In genomic region chr15:84911879-84912660, GRCh38 we compare ENCODE assay signal across 1 cellular context.
TF ChIP-seq lines count a peak whose summit lies in the region.

No MANE protein-coding gene starts in this region.

TF ChIP-seq in K562, 482 proteins besides CTCF, POLR2A, EP300 and RAD21 (continued from another document):
- TF ChIP-seq, protein P1, sequence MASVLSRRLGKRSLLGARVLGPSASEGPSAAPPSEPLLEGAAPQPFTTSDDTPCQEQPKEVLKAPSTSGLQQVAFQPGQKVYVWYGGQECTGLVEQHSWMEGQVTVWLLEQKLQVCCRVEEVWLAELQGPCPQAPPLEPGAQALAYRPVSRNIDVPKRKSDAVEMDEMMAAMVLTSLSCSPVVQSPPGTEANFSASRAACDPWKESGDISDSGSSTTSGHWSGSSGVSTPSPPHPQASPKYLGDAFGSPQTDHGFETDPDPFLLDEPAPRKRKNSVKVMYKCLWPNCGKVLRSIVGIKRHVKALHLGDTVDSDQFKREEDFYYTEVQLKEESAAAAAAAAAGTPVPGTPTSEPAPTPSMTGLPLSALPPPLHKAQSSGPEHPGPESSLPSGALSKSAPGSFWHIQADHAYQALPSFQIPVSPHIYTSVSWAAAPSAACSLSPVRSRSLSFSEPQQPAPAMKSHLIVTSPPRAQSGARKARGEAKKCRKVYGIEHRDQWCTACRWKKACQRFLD (CRISPR knock-in tag; IDR thresholded peaks at IDR 0.05), result no peak
- TF ChIP-seq HDAC3 (IDR thresholded peaks at IDR 0.05; ENCODE audit: borderline replicate concordance, partially characterized antibody) (no peak), BCOR (IDR thresholded peaks at IDR 0.05) (no peak), ATF7 (IDR thresholded peaks at IDR 0.05) (peak; percentile 32; the same call in 1 of the 2 replicates), GATA2 (CRISPR knock-in tag; IDR thresholded peaks at IDR 0.05) (no peak), GABPB2 (CRISPR knock-in tag; conservative IDR thresholded peaks at IDR 0.05) (no peak), ELF4 (CRISPR knock-in tag; IDR thresholded peaks at IDR 0.05) (no peak), GATAD2B (IDR thresholded peaks at IDR 0.05; ENCODE audit: borderline replicate concordance) (no peak), FOXJ3 (CRISPR knock-in tag; IDR thresholded peaks at IDR 0.05) (no peak), CBFB (CRISPR knock-in tag; IDR thresholded peaks at IDR 0.05) (no peak), ARNT (IDR thresholded peaks at IDR 0.05) (no peak), ZNF124 (CRISPR knock-in tag; IDR thresholded peaks at IDR 0.05) (no peak), NONO (IDR thresholded peaks at IDR 0.05; ENCODE audit: low read depth in 2 of 2, low read length in 1 of 2) (no peak), RBFOX2 (IDR thresholded peaks at IDR 0.05; ENCODE audit: low read depth, low read length) (no peak), NFATC3 (IDR thresholded peaks at IDR 0.05) (no peak), ZFP1 (CRISPR knock-in tag; IDR thresholded peaks at IDR 0.05) (no peak), POLR2H (tag; IDR thresholded peaks at IDR 0.05; ENCODE audit: low read depth) (no peak), PTBP1 (IDR thresholded peaks at IDR 0.05; ENCODE audit: low read depth, low read length) (no peak), HNRNPL (IDR thresholded peaks at IDR 0.05; ENCODE audit: low read depth, low read length) (no peak), GTF2B (IDR thresholded peaks at IDR 0.05; ENCODE audit: extremely low read depth, insufficient read length) (no peak), NFIX (CRISPR knock-in tag; IDR thresholded peaks at IDR 0.05; ENCODE audit: low read depth) (no peak), MITF (IDR thresholded peaks at IDR 0.05) (no peak), BRD9 (IDR thresholded peaks at IDR 0.05; ENCODE audit: low read depth, partially characterized antibody) (no peak), E2F8 (IDR thresholded peaks at IDR 0.05; ENCODE audit: low read depth, partially characterized antibody) (no peak), JUN (IDR thresholded peaks at IDR 0.05; ENCODE audit: borderline replicate concordance, low read depth, low read length) (0 out of 2 replicates have a peak, but pooled peaks have one; percentile 8), JUN (CRISPR knock-in tag; IDR thresholded peaks at IDR 0.05; ENCODE audit: borderline replicate concordance) (no peak), ZKSCAN1 (IDR thresholded peaks at IDR 0.05; ENCODE audit: low read depth, low read length) (no peak), HNRNPH1 (optimal IDR thresholded peaks at IDR 0.05; ENCODE audit: low read depth, low read length) (no peak), CTBP1 (IDR thresholded peaks at IDR 0.05; ENCODE audit: borderline replicate concordance) (no peak), ZNF512 (tag; IDR thresholded peaks at IDR 0.05) (no peak), LCOR (CRISPR knock-in tag; IDR thresholded peaks at IDR 0.05) (no peak), FOS (IDR thresholded peaks at IDR 0.05; ENCODE audit: extremely low read depth, insufficient read length) (no peak), FOSL1 (tag; conservative IDR thresholded peaks at IDR 0.05) (peak; percentile 70), CXXC5 (CRISPR knock-in tag; IDR thresholded peaks at IDR 0.05) (no peak)
- TF ChIP-seq, protein P2, sequence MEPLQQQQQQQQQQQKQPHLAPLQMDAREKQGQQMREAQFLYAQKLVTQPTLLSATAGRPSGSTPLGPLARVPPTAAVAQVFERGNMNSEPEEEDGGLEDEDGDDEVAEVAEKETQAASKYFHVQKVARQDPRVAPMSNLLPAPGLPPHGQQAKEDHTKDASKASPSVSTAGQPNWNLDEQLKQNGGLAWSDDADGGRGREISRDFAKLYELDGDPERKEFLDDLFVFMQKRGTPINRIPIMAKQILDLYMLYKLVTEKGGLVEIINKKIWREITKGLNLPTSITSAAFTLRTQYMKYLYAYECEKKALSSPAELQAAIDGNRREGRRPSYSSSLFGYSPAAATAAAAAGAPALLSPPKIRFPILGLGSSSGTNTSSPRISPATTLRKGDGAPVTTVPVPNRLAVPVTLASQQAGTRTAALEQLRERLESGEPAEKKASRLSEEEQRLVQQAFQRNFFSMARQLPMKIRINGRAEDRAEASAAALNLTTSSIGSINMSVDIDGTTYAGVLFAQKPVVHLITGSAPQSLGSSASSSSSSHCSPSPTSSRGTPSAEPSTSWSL (CRISPR knock-in tag; IDR thresholded peaks at IDR 0.05; ENCODE audit: borderline replicate concordance), result no peak
- TF ChIP-seq, protein P3, sequence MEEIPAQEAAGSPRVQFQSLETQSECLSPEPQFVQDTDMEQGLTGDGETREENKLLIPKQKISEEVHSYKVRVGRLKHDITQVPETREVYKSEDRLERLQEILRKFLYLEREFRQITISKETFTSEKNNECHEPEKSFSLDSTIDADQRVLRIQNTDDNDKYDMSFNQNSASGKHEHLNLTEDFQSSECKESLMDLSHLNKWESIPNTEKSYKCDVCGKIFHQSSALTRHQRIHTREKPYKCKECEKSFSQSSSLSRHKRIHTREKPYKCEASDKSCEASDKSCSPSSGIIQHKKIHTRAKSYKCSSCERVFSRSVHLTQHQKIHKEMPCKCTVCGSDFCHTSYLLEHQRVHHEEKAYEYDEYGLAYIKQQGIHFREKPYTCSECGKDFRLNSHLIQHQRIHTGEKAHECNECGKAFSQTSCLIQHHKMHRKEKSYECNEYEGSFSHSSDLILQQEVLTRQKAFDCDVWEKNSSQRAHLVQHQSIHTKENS (CRISPR knock-in tag; IDR thresholded peaks at IDR 0.05), result no peak
- TF ChIP-seq, protein P4, sequence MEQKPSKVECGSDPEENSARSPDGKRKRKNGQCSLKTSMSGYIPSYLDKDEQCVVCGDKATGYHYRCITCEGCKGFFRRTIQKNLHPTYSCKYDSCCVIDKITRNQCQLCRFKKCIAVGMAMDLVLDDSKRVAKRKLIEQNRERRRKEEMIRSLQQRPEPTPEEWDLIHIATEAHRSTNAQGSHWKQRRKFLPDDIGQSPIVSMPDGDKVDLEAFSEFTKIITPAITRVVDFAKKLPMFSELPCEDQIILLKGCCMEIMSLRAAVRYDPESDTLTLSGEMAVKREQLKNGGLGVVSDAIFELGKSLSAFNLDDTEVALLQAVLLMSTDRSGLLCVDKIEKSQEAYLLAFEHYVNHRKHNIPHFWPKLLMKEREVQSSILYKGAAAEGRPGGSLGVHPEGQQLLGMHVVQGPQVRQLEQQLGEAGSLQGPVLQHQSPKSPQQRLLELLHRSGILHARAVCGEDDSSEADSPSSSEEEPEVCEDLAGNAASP (IDR thresholded peaks at IDR 0.05), result no peak
- TF ChIP-seq, protein P5, sequence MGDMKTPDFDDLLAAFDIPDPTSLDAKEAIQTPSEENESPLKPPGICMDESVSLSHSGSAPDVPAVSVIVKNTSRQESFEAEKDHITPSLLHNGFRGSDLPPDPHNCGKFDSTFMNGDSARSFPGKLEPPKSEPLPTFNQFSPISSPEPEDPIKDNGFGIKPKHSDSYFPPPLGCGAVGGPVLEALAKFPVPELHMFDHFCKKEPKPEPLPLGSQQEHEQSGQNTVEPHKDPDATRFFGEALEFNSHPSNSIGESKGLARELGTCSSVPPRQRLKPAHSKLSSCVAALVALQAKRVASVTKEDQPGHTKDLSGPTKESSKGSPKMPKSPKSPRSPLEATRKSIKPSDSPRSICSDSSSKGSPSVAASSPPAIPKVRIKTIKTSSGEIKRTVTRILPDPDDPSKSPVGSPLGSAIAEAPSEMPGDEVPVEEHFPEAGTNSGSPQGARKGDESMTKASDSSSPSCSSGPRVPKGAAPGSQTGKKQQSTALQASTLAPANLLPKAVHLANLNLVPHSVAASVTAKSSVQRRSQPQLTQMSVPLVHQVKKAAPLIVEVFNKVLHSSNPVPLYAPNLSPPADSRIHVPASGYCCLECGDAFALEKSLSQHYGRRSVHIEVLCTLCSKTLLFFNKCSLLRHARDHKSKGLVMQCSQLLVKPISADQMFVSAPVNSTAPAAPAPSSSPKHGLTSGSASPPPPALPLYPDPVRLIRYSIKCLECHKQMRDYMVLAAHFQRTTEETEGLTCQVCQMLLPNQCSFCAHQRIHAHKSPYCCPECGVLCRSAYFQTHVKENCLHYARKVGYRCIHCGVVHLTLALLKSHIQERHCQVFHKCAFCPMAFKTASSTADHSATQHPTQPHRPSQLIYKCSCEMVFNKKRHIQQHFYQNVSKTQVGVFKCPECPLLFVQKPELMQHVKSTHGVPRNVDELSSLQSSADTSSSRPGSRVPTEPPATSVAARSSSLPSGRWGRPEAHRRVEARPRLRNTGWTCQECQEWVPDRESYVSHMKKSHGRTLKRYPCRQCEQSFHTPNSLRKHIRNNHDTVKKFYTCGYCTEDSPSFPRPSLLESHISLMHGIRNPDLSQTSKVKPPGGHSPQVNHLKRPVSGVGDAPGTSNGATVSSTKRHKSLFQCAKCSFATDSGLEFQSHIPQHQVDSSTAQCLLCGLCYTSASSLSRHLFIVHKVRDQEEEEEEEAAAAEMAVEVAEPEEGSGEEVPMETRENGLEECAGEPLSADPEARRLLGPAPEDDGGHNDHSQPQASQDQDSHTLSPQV (IDR thresholded peaks at IDR 0.05), result peak; percentile 33; the same call in 1 of the 2 replicates
